8 cellular contexts compared by ENCODE assay signal in genomic region chr2:238203973-238204683, GRCh38. TPM values are rescaled to one million over a fixed set of nuclear protein-coding genes. Genes with fewer than 3 reads are reported as not detected.
DNase-seq lines count a peak whose midpoint lies in the region; ATAC-seq and TF ChIP-seq lines count a peak whose summit lies in the region.

No MANE protein-coding gene starts in this region.

- no peaks in the 10 kb centered on the region for H3F3A ChIP-seq in neural cell (ENCODE audit: insufficient read depth, low read length, poor library complexity, severe bottlenecking)

- intact Hi-C loops in OCI-LY7 (cut with micrococcal nuclease; ENCODE audit: unreplicated experiment), result no loop called here

- ATAC-seq in GM21529 (IDR thresholded peaks at IDR 0.05; ENCODE audit: unreplicated experiment) (peak; percentile 18), GM18907 (IDR thresholded peaks at IDR 0.05; ENCODE audit: unreplicated experiment) (no peak)

- H4K20me1 ChIP-seq in OCI-LY7 (ENCODE audit: insufficient read depth, low read length) (peaks cover 33% of the 10 kb centered on the region), neural cell (ENCODE audit: insufficient read depth) (peaks cover 3% of the 10 kb centered on the region)

- BruUV-seq in OCI-LY7 (replicated peaks; lab: Mats Ljungman, UMichigan), result TSS peak; percentile 95

- TF ChIP-seq RAD21 in neural cell (conservative IDR thresholded peaks at IDR 0.05), result no peak

- no peak for TF ChIP-seq EP300 in neural cell (conservative IDR thresholded peaks at IDR 0.05; ENCODE audit: poor library complexity, severe bottlenecking)

- peak overlapping the region; percentile 95 for H2AFZ ChIP-seq in OCI-LY7 (ENCODE audit: low read length)
- H2AFZ ChIP-seq in neural cell (ENCODE audit: low read depth, low read length), result peak overlapping the region; percentile 98

- POLR2A ChIA-PET in OCI-LY7 (lab: Charles Lee), result interaction anchor here (0.6 to 1.9 kb wide), 4 partner anchors 17 to 587 kb away, joined by 3 to 7 read pairs (median 4); no protein-coding TSS in a partner anchor

- H3K27ac ChIP-seq in OCI-LY7 (ENCODE audit: low read depth, low read length, poor library complexity, severe bottlenecking) (peak overlapping the region; percentile 36), ectodermal cell (ENCODE audit: insufficient read depth, low read depth, low read length, poor library complexity, severe bottlenecking) (no peak overlapping the region), neural cell (ENCODE audit: low read length) (peak overlapping the region; percentile 70)

- no peak for TF ChIP-seq CTCF in AG09309 (IDR thresholded peaks at IDR 0.05; ENCODE audit: control insufficient read depth, insufficient read depth, low read depth, low read length, missing control alignments)
- no peak for TF ChIP-seq CTCF in OCI-LY7 (conservative IDR thresholded peaks at IDR 0.05; ENCODE audit: low read length)
- no peak for TF ChIP-seq CTCF in neural cell (IDR thresholded peaks at IDR 0.05; ENCODE audit: poor library complexity, severe bottlenecking)

- H3K9me3 ChIP-seq in OCI-LY7 (ENCODE audit: low read length) (no peaks in the 10 kb centered on the region), ectodermal cell (ENCODE audit: control insufficient read depth, low read length) (no peaks in the 10 kb centered on the region), neural cell (ENCODE audit: low read length) (no peaks in the 10 kb centered on the region)

- H3K4me1 ChIP-seq in OCI-LY7 (ENCODE audit: insufficient read depth, low read length, poor library complexity, severe bottlenecking) (peaks cover 37% of the 10 kb centered on the region), ectodermal cell (ENCODE audit: control insufficient read depth, insufficient read depth, low read length) (peaks cover 7% of the 10 kb centered on the region)

- H3K4me3 ChIP-seq in AG09309 (ENCODE audit: control insufficient read depth, low read depth, low read length) (peak overlapping the region; percentile 17), OCI-LY7 (ENCODE audit: low read depth, low read length, poor library complexity, severe bottlenecking) (peak overlapping the region; percentile 96), ectodermal cell (ENCODE audit: insufficient read depth, low read depth, low read length) (peak overlapping the region; percentile 37), neural cell (ENCODE audit: low read length) (peak overlapping the region; percentile 66)

- H3K4me2 ChIP-seq in OCI-LY7 (ENCODE audit: low read length) (peak overlapping the region; percentile 90), neural cell (ENCODE audit: low read length) (no peak overlapping the region)

- CTCF ChIA-PET in OCI-LY7 (lab: Charles Lee; ENCODE audit: unreplicated experiment), result no interaction called here

- peaks cover 6% of the 10 kb centered on the region for H3K27me3 ChIP-seq in ectodermal cell (ENCODE audit: control insufficient read depth, insufficient read depth, low read length, poor library complexity, severe bottlenecking)
- H3K27me3 ChIP-seq in neural cell (ENCODE audit: insufficient read depth, low read depth, low read length), result no peaks in the 10 kb centered on the region

- H3K9me2 ChIP-seq in OCI-LY7 (ENCODE audit: insufficient read depth, low read length) (no peaks in the 10 kb centered on the region), neural cell (ENCODE audit: insufficient read depth, low read length) (no peaks in the 10 kb centered on the region)

- peak overlapping the region; percentile 72 for H3K9ac ChIP-seq in neural cell (ENCODE audit: low read length)

- WGBS in ectodermal cell, 2 experiments, result 78 to 79% methylated on average over 18 of the region's 18 CpGs

- H3K36me3 ChIP-seq in OCI-LY7 (ENCODE audit: insufficient read depth, low read length) (peaks cover 32% of the 10 kb centered on the region), ectodermal cell (ENCODE audit: control insufficient read depth, insufficient read depth, low read length) (no peaks in the 10 kb centered on the region), neural cell (ENCODE audit: insufficient read depth, low read length) (no peaks in the 10 kb centered on the region)

- DNase-seq in AG09309 (ENCODE audit: low read depth), result no peak
- DNase-seq in OCI-LY7 (ENCODE audit: low spot score), result peak; percentile 10
- DNase-seq in NCI-H2107 (lab: John Stamatoyannopoulos, UW), result no peak
- no peak for DNase-seq in NCI-H82 treated with DMSO at 0.1 percent for 48 hours (lab: John Stamatoyannopoulos, UW; ENCODE audit: unreplicated experiment)

- H3K79me2 ChIP-seq in OCI-LY7 (ENCODE audit: insufficient read depth, low read depth, low read length) (peaks cover 40% of the 10 kb centered on the region), neural cell (replicated peaks; ENCODE audit: insufficient read depth, low read length) (peaks cover 39% of the 10 kb centered on the region)

TF ChIP-seq in neural cell, 6 proteins besides CTCF, POLR2A, EP300 and RAD21:
- TF ChIP-seq TAF1 (IDR thresholded peaks at IDR 0.05; ENCODE audit: low read depth) (peak; percentile 15), EZH2 (IDR thresholded peaks at IDR 0.05; ENCODE audit: borderline replicate concordance, insufficient read depth, low read length, poor library complexity, severe bottlenecking) (no peak)
TF ChIP-seq in neural cell: peak in this region for 1.

RNA-seq across cellular contexts. Expression of gene ILKAP, which starts 0.6 kb away (rescaled TPM):
- total RNA-seq in OCI-LY7 (2014; rRNA removed; shearing (Covaris generic)), result 33.1 and 36.7 TPM in 2 replicates
- 57.3 and 61.8 TPM in 2 replicates for total RNA-seq in OCI-LY7 (2022)
- 44.0 TPM for polyA plus RNA-seq in ectodermal cell (2013, experiment 1 of 4)
- polyA plus RNA-seq in ectodermal cell (2013, experiment 2 of 4), result 38.8 TPM
- 30.4 TPM for polyA plus RNA-seq in ectodermal cell (2013, experiment 3 of 4)
- 34.2 TPM for polyA plus RNA-seq in ectodermal cell (2013, experiment 4 of 4)
- 78.5 and 82.6 TPM in 2 replicates for polyA plus RNA-seq in neural cell
- 35.8 and 38.2 TPM in 2 replicates for polyA minus RNA-seq in neural cell

RNA-seq across cellular contexts. Expression of gene HES6, which starts 35.7 kb away (rescaled TPM):
- total RNA-seq in OCI-LY7 (2014; rRNA removed; shearing (Covaris generic)), result 13.1 and 20.5 TPM in 2 replicates
- 10.9 and 13.8 TPM in 2 replicates for total RNA-seq in OCI-LY7 (2022)
- 15.8 TPM for polyA plus RNA-seq in ectodermal cell (2013, experiment 1 of 4)
- polyA plus RNA-seq in ectodermal cell (2013, experiment 2 of 4), result 11.9 TPM
- 22.0 TPM for polyA plus RNA-seq in ectodermal cell (2013, experiment 3 of 4)
- 32.6 TPM for polyA plus RNA-seq in ectodermal cell (2013, experiment 4 of 4)
- polyA plus RNA-seq in neural cell, result 236 and 237 TPM in 2 replicates
- polyA minus RNA-seq in neural cell, result 38.5 and 55.3 TPM in 2 replicates

RNA-seq across cellular contexts. Expression of gene ERFE, which starts 45.4 kb away (rescaled TPM):
- 7.3 and 8.2 TPM in 2 replicates for total RNA-seq in OCI-LY7 (2014; rRNA removed; shearing (Covaris generic))
- 7.6 and 10.2 TPM in 2 replicates for total RNA-seq in OCI-LY7 (2022)
- polyA plus RNA-seq in ectodermal cell (2013, experiment 1 of 4), result 0.39 TPM
- 0.25 TPM for polyA plus RNA-seq in ectodermal cell (2013, experiment 2 of 4)
- 1.5 TPM for polyA plus RNA-seq in ectodermal cell (2013, experiment 3 of 4)
- polyA plus RNA-seq in ectodermal cell (2013, experiment 4 of 4), result 0.73 TPM
- polyA plus RNA-seq in neural cell, result 0.32 TPM in 1 of 2 replicates, not detected in the other
- polyA minus RNA-seq in neural cell, result not detected in 2 replicates

Comparison
In these comparisons a context has a peak if more than half of its experiments do, and no peak if none do; other contexts are left out.
1. H3K4me3 ChIP-seq: peak in every context shown above with its lines; median percentile 96 in OCI-LY7; 66 in neural cell; 37 in ectodermal cell; 17 in AG09309.